In the genomic region with DNA sequence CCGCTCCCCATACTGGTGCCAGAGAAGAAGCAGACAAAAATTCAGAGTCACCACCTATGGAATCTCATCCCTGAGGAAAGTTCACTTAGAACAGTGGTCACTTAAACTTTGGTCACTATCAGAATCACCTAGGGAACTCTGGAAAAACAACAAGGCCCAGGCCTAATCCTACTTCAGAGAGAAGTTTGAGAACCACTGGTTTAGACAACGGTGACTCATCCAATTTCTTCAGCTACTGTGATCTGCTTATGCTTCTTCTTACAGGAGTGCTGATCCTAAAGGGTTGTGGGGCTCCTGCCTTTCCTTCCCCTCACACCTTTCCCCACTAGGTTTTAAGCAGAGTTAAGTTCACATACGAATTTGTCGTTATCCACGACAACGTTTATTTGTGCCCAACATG, we compare ENCODE assay signal across 13 cellular contexts.
DNase-seq lines count a peak whose midpoint lies in the region; ATAC-seq and TF ChIP-seq lines count a peak whose summit lies in the region.
"Had no signal": no experiment of that assay in that cellular context is flagged by ENCODE, and none has a peak within 500 bp of the region (broad histone marks: within the 10 kb centered on the region; RNA-seq: fewer than 3 reads in every experiment).

No MANE protein-coding gene starts in this region.

- no peaks in the 10 kb centered on the region for H3K79me1 ChIP-seq in mesenchymal stem cell (replicated peaks; ENCODE audit: low read length, poor library complexity, severe bottlenecking)

- no peak overlapping the region for H3K23ac ChIP-seq in mesenchymal stem cell (ENCODE audit: low read length in 2 of 2)

- H3K9me3 ChIP-seq in mesenchymal stem cell (ENCODE audit: control insufficient read depth, low read length): no peaks in the 10 kb centered on the region
- H3K9me3 ChIP-seq: upper lobe of left lung had no signal

- peak; percentile 49 for DNase-seq in AG20443 (ENCODE audit: low spot score)
- peak; percentile 8 to 15 for DNase-seq in Kasumi-1 (lab: John Stamatoyannopoulos, UW)
- peak; percentile 47 to 57 for DNase-seq in cardiac fibroblast (ENCODE audit: low read depth in 2 of 2)
- DNase-seq in mesenchymal stem cell: peak; percentile 73
- DNase-seq in mesenteric fat pad (ENCODE audit: low spot score): no peak
- no peak for DNase-seq in activated gamma-delta T cell (lab: John Stamatoyannopoulos, UW)
- DNase-seq in LoVo (ENCODE audit: low spot score): no peak
- DNase-seq: activated CD8-positive, alpha-beta memory T cell treated with anti-CD3 and anti-CD28 coated beads, Interleukin-2, amount 50 U/mL, for 48 hours; activated naive CD8-positive, alpha-beta T cell treated with anti-CD3 and anti-CD28 coated beads for 36 hours; foreskin melanocyte had no signal

- 84% methylated on average over 6 of the region's 6 CpGs for WGBS in mesenchymal stem cell

- peak overlapping the region in 1 of 2 experiments; percentile 26 for H3K14ac ChIP-seq in mesenchymal stem cell (ENCODE audit: low read length in 2 of 2)

- no peak overlapping the region for H2AK5ac ChIP-seq in mesenchymal stem cell (ENCODE audit: low read length, severe bottlenecking)

- no peak for ATAC-seq in HG03565 (IDR thresholded peaks at IDR 0.05; ENCODE audit: unreplicated experiment)
- ATAC-seq: activated CD4-positive, CD25-positive, alpha-beta regulatory T cell treated with anti-CD3 and anti-CD28 coated beads, Interleukin-2, amount 50 U/mL, for 24 hours had no signal

- no peak overlapping the region for H3K18ac ChIP-seq in mesenchymal stem cell (ENCODE audit: low read depth in 1 of 2, low read length in 2 of 2)

- no peak overlapping the region for H2BK120ac ChIP-seq in mesenchymal stem cell (ENCODE audit: low read depth, low read length)

- H3K4me2 ChIP-seq in mesenchymal stem cell (ENCODE audit: low read length, poor library complexity, severe bottlenecking): no peak overlapping the region

- H3K4me1 ChIP-seq in mesenchymal stem cell (ENCODE audit: control insufficient read depth, insufficient read depth, low read depth, low read length): no peaks in the 10 kb centered on the region

- peak overlapping the region in 1 of 2 experiments; percentile 14 for H3K4ac ChIP-seq in mesenchymal stem cell (ENCODE audit: low read depth in 1 of 2, low read length in 2 of 2)

- peak overlapping the region; percentile 18 for H3K9ac ChIP-seq in mesenchymal stem cell (ENCODE audit: low read length)

- H2BK5ac ChIP-seq in mesenchymal stem cell (ENCODE audit: low read depth, low read length, poor library complexity, severe bottlenecking): no peak overlapping the region

- no peaks in the 10 kb centered on the region for H3K36me3 ChIP-seq in mesenchymal stem cell (ENCODE audit: control insufficient read depth in 1 of 2, insufficient read depth in 2 of 2, low read depth in 1 of 2, low read length in 2 of 2)
- H3K36me3 ChIP-seq: upper lobe of left lung had no signal

- no peak overlapping the region for H3K27ac ChIP-seq in mesenchymal stem cell (ENCODE audit: low read length, poor library complexity, severe bottlenecking)

- H3K27me3 ChIP-seq in mesenchymal stem cell (ENCODE audit: control insufficient read depth in 1 of 2, insufficient read depth in 1 of 2, low read length in 2 of 2): no peaks in the 10 kb centered on the region
- H3K27me3 ChIP-seq: upper lobe of left lung had no signal

- no peak overlapping the region for H4K91ac ChIP-seq in mesenchymal stem cell (ENCODE audit: low read length)

- H2AFZ ChIP-seq in mesenchymal stem cell (ENCODE audit: low read depth, low read length): no peak overlapping the region

- peak overlapping the region in 1 of 2 experiments; percentile 10 for H2BK12ac ChIP-seq in mesenchymal stem cell (ENCODE audit: low read length in 2 of 2)

- H3K4me3 ChIP-seq in cardiac fibroblast (replicated peaks in 1 of 2; ENCODE audit: low read depth in 2 of 2, low read length in 2 of 2): no peak overlapping the region
- no peak overlapping the region for H3K4me3 ChIP-seq in mesenchymal stem cell (ENCODE audit: insufficient read depth in 1 of 2, low read depth in 1 of 2, low read length in 2 of 2)
- H3K4me3 ChIP-seq: upper lobe of left lung had no signal

- H4K8ac ChIP-seq in mesenchymal stem cell (ENCODE audit: low read length): no peak overlapping the region

- no peak for TF ChIP-seq CTCF in cardiac fibroblast (IDR thresholded peaks at IDR 0.05; ENCODE audit: low read depth, low read length)

- H2BK15ac ChIP-seq in mesenchymal stem cell (ENCODE audit: low read depth, poor library complexity, severe bottlenecking): no peak overlapping the region

Comparison
In these comparisons a context has a peak if more than half of its experiments do, and no peak if none do; other contexts are left out.
1. DNase-seq: peak in AG20443 (single experiment), Kasumi-1 (2 of 2), cardiac fibroblast (2 of 2) and mesenchymal stem cell (single experiment); none in mesenteric fat pad (single experiment), activated gamma-delta T cell (single experiment) and LoVo (single experiment).